Comparison of ENCODE assay signal across 18 cellular contexts in genomic region chr4:37243061-37243460, GRCh38. TPM values are rescaled to one million over a fixed set of nuclear protein-coding genes. Genes with fewer than 3 reads are reported as not detected.
A peak's percentile ranks its signal among the peaks of the same experiment; 100 is the strongest.
DNase-seq lines count a peak whose midpoint lies in the region; ATAC-seq, FAIRE-seq and TF ChIP-seq lines count a peak whose summit lies in the region.
"Had no signal": no experiment of that assay in that cellular context is flagged by ENCODE, and none has a peak within 500 bp of the region (broad histone marks: within the 10 kb centered on the region; RNA-seq: fewer than 3 reads in every experiment).

No MANE protein-coding gene starts in this region.

- no TSS peak for BruUV-seq in Calu3 (replicated peaks; lab: Mats Ljungman, UMichigan)
- no TSS peak for BruUV-seq in HCT116 (replicated peaks; lab: Mats Ljungman, UMichigan)
- BruUV-seq in K562 (replicated peaks; lab: Mats Ljungman, UMichigan): no TSS peak

- H3K4me3 ChIP-seq in HCT116 (replicated peaks in 1 of 2; ENCODE audit: low read depth in 1 of 2, low read length in 2 of 2) (no peak overlapping the region), K562 (no peak overlapping the region), mesendoderm (ENCODE audit: low read length) (no peak overlapping the region), lower lobe of right lung (no peak overlapping the region), mesenchymal stem cell (ENCODE audit: insufficient read depth in 1 of 2, low read depth in 1 of 2, low read length in 2 of 2) (no peak overlapping the region)
- H3K4me3 ChIP-seq: adrenal gland, esophagus squamous epithelium, SK-N-MC had no signal

- H2BK120ac ChIP-seq in mesendoderm (ENCODE audit: low read depth, low read length) (no peak overlapping the region), mesenchymal stem cell (ENCODE audit: low read depth, low read length) (no peak overlapping the region)

- H3K36me3 Mint-ChIP-seq in Calu3 (ENCODE audit: insufficient read depth, unreplicated experiment): peaks cover 23% of the 10 kb centered on the region
- H3K36me3 Mint-ChIP-seq in activated T-cell treated with anti-CD3 and anti-CD28 coated beads, Interleukin-2, amount 50 U/mL, for 24 hours (ENCODE audit: low read depth): no peaks in the 10 kb centered on the region
- H3K36me3 Mint-ChIP-seq: stimulated activated naive B cell treated with anti-CD40 and anti-IgM and Interleukin-4, amounts not matched to agents 10 μg/mL and 1 μg/mL and 100 μg/mL, for 72 hours had no signal

- H3K14ac ChIP-seq in mesenchymal stem cell (ENCODE audit: low read length in 2 of 2): no peak overlapping the region

- H3K4ac ChIP-seq in mesendoderm (ENCODE audit: low read depth, low read length) (no peak overlapping the region), mesenchymal stem cell (ENCODE audit: low read depth in 1 of 2, low read length in 2 of 2) (no peak overlapping the region)

- TF ChIP-seq CTCF in Calu3 (IDR thresholded peaks at IDR 0.05; ENCODE audit: unreplicated experiment) (no peak), HCT116 (IDR thresholded peaks at IDR 0.05 in 2 of 3, conservative IDR thresholded peaks at IDR 0.05 in 1 of 3; ENCODE audit: borderline replicate concordance in 1 of 3, insufficient read depth in 1 of 3, low read depth in 2 of 3, low read length in 2 of 3) (peak in 2 of 3 experiments; percentile 15 to 34; a peak in 3 of 6 replicates), K562 (IDR thresholded peaks at IDR 0.05 in 2 of 3, conservative IDR thresholded peaks at IDR 0.05 in 1 of 3; ENCODE audit: insufficient read depth in 2 of 3, low read depth in 1 of 3, low read length in 3 of 3) (no peak), lower lobe of right lung (IDR thresholded peaks at IDR 0.05) (no peak)

- H3K79me1 ChIP-seq in mesendoderm (ENCODE audit: low read length) (no peaks in the 10 kb centered on the region), mesenchymal stem cell (replicated peaks; ENCODE audit: low read length, poor library complexity, severe bottlenecking) (no peaks in the 10 kb centered on the region)

- no peaks in the 10 kb centered on the region for H4K20me1 ChIP-seq in HCT116 (ENCODE audit: insufficient read depth)
- H4K20me1 ChIP-seq in K562 (replicated peaks; ENCODE audit: control insufficient read depth, insufficient read depth, low read length): no peaks in the 10 kb centered on the region

- no peak for FAIRE-seq in K562 (lab: Jason Lieb, UNC)
- FAIRE-seq: GM18507 had no signal

- H4K5ac ChIP-seq in mesendoderm (ENCODE audit: low read length): no peak overlapping the region

- TF ChIP-seq RAD21 in HCT116 (IDR thresholded peaks at IDR 0.05; ENCODE audit: low read depth) (peak; percentile 20; the same call in 1 of the 2 replicates), K562 (CRISPR knock-in tag; conservative IDR thresholded peaks at IDR 0.05 in 1 of 2, IDR thresholded peaks at IDR 0.05 in 1 of 2) (0 out of 4 replicates have a peak, but pooled peaks of 1 of the 2 experiments have one; percentile 10)

- POLR2A ChIA-PET in HCT116 (lab: Charles Lee): no interaction called here
- POLR2A ChIA-PET in K562 (lab: Yijun Ruan, JAX): no interaction called here

- H3K4me3 Mint-ChIP-seq in Calu3 (ENCODE audit: low read depth, unreplicated experiment): no peak overlapping the region
- H3K4me3 Mint-ChIP-seq in activated T-cell treated with anti-CD3 and anti-CD28 coated beads, Interleukin-2, amount 50 U/mL, for 24 hours: no peak overlapping the region
- H3K4me3 Mint-ChIP-seq: activated B cell treated with CpG ODN at 0.5 μM for 24 hours; activated T-cell treated with anti-CD3 and anti-CD28 coated beads, Interleukin-2, amount 50 U/mL, for 72 hours; stimulated activated naive B cell treated with anti-CD40 and anti-IgM and Interleukin-4, amounts not matched to agents 10 μg/mL and 1 μg/mL and 100 μg/mL, for 72 hours had no signal

- H3K18ac ChIP-seq in mesendoderm (ENCODE audit: low read length) (no peak overlapping the region), mesenchymal stem cell (ENCODE audit: low read depth in 1 of 2, low read length in 2 of 2) (no peak overlapping the region)

- no peak overlapping the region for H2BK15ac ChIP-seq in mesendoderm (replicated peaks; ENCODE audit: low read depth)
- no peak overlapping the region for H2BK15ac ChIP-seq in mesenchymal stem cell (ENCODE audit: low read depth, poor library complexity, severe bottlenecking)

- intact Hi-C loops in Calu3 (cut with micrococcal nuclease; ENCODE audit: unreplicated experiment) (loop anchor here (5.0 to 10.0 kb wide), 2 partner anchors 79 to 828 kb away; no protein-coding TSS in a partner anchor), HCT116 (cut with micrococcal nuclease) (no loop called here), K562 (cut with micrococcal nuclease) (no loop called here), lower lobe of right lung (cut with DNase I) (no loop called here)

- H4K8ac ChIP-seq in mesendoderm (ENCODE audit: low read depth, low read length) (no peak overlapping the region), mesenchymal stem cell (ENCODE audit: low read length) (no peak overlapping the region)

- no peak overlapping the region for H2BK12ac ChIP-seq in mesenchymal stem cell (ENCODE audit: low read length in 2 of 2)

- 0% methylated on average over 5 of the region's 5 CpGs for WGBS in K562 (ENCODE audit: insufficient coverage, low coverage, missing lambda C conversion rate)
- no CpG with 5 or more reads among the region's 5 CpGs for WGBS in mesendoderm (ENCODE audit: extremely low coverage, insufficient coverage, low lambda C conversion rate)
- 73% methylated on average over 4 of the region's 5 CpGs for WGBS in mesenchymal stem cell

- no peaks in the 10 kb centered on the region for H3K9me2 ChIP-seq in HCT116 (ENCODE audit: insufficient read depth)

- in situ Hi-C loops in K562 (cut with MboI): no loop called here

- peak; percentile 34; the same call in 1 of the 2 replicates for ATAC-seq in HCT116
- ATAC-seq in K562: peak; percentile 42; the same call in 1 of the 3 replicates
- no peak for ATAC-seq in lower lobe of right lung
- ATAC-seq in GM18873 (IDR thresholded peaks at IDR 0.05; ENCODE audit: low FRiP score, unreplicated experiment): no peak
- ATAC-seq: activated T-cell treated with anti-CD3 and anti-CD28 coated beads, Interleukin-2, amount 50 U/mL, for 72 hours; stimulated activated naive B cell treated with anti-CD40 and anti-IgM and Interleukin-4, amounts not matched to agents 10 μg/mL and 1 μg/mL and 100 μg/mL, for 72 hours had no signal

- peak; percentile 2 for DNase-seq in Calu3
- no peak for DNase-seq in HCT116 (ENCODE audit: low read depth, low spot score)
- no peak for DNase-seq in K562 (ENCODE audit: extremely low read depth in 1 of 4, low spot score in 3 of 4)
- DNase-seq in mesendoderm: peak; percentile 67
- no peak for DNase-seq in activated T-cell treated with anti-CD3 and anti-CD28 coated beads, Interleukin-2, amount 50 U/mL, for 24 hours
- no peak for DNase-seq in lower lobe of right lung
- no peak for DNase-seq in mesenchymal stem cell
- DNase-seq: activated B cell treated with CpG ODN at 0.5 μM for 24 hours; activated T-cell treated with anti-CD3 and anti-CD28 coated beads, Interleukin-2, amount 50 U/mL, for 72 hours; adrenal gland; esophagus squamous epithelium; NCI-H82; stimulated activated CD4-positive, alpha-beta T cell treated with anti-CD3 and anti-CD28 coated beads, Interleukin-4, amount 100 ng/mL, for 24 hours; stimulated activated naive B cell treated with anti-CD40 and anti-IgM and Interleukin-4, amounts not matched to agents 10 μg/mL and 1 μg/mL and 100 μg/mL, for 72 hours had no signal

- H3K9me3 ChIP-seq in HCT116 (ENCODE audit: control insufficient read depth in 1 of 2, insufficient read depth in 1 of 2, low read depth in 1 of 2, low read length in 2 of 2) (no peaks in the 10 kb centered on the region), K562 (replicated peaks; ENCODE audit: control insufficient read depth, insufficient read depth, low read depth, low read length) (no peaks in the 10 kb centered on the region), lower lobe of right lung (no peaks in the 10 kb centered on the region), mesenchymal stem cell (ENCODE audit: control insufficient read depth, low read length) (no peaks in the 10 kb centered on the region)
- H3K9me3 ChIP-seq: adrenal gland, esophagus squamous epithelium had no signal

- no peak overlapping the region for H4K91ac ChIP-seq in mesenchymal stem cell (ENCODE audit: low read length)

- H3K27ac Mint-ChIP-seq in Calu3 (ENCODE audit: unreplicated experiment): no peak overlapping the region
- H3K27ac Mint-ChIP-seq in activated T-cell treated with anti-CD3 and anti-CD28 coated beads, Interleukin-2, amount 50 U/mL, for 24 hours: no peak overlapping the region
- H3K27ac Mint-ChIP-seq: activated B cell treated with CpG ODN at 0.5 μM for 24 hours; activated T-cell treated with anti-CD3 and anti-CD28 coated beads, Interleukin-2, amount 50 U/mL, for 72 hours; stimulated activated naive B cell treated with anti-CD40 and anti-IgM and Interleukin-4, amounts not matched to agents 10 μg/mL and 1 μg/mL and 100 μg/mL, for 72 hours had no signal

- CTCF ChIA-PET in Calu3 (lab: Charles Lee): interaction anchor here (1.9 to 2.7 kb wide), 2 partner anchors 79 to 138 kb away, joined by 5 to 9 read pairs; no protein-coding TSS in a partner anchor
- CTCF ChIA-PET in HCT116 (lab: Charles Lee): no interaction called here
- CTCF ChIA-PET in K562 (lab: Yijun Ruan, JAX; ENCODE audit: low intra/inter-chr PET ratio): no interaction called here

- no peak overlapping the region for H3K27ac ChIP-seq in HCT116 (ENCODE audit: low read depth, low read length)
- no peak overlapping the region for H3K27ac ChIP-seq in K562 (ENCODE audit: extremely low read depth, low read depth, low read length)
- no peak overlapping the region for H3K27ac ChIP-seq in mesendoderm (ENCODE audit: low read depth, low read length)
- H3K27ac ChIP-seq in lower lobe of right lung: no peak overlapping the region
- H3K27ac ChIP-seq in mesenchymal stem cell (ENCODE audit: low read length, poor library complexity, severe bottlenecking): no peak overlapping the region
- H3K27ac ChIP-seq: adrenal gland, esophagus squamous epithelium, SK-N-MC had no signal

- H3K9ac ChIP-seq in HCT116 (ENCODE audit: low read length): no peak overlapping the region
- no peak overlapping the region for H3K9ac ChIP-seq in K562 (ENCODE audit: insufficient read depth in 1 of 2, low read depth in 2 of 2, low read length in 2 of 2)
- H3K9ac ChIP-seq in mesendoderm (ENCODE audit: low read length): no peak overlapping the region
- H3K9ac ChIP-seq in mesenchymal stem cell (ENCODE audit: low read length): no peak overlapping the region

- H3K36me3 ChIP-seq in HCT116 (ENCODE audit: control insufficient read depth in 1 of 2, insufficient read depth in 2 of 2, low read length in 2 of 2): no peaks in the 10 kb centered on the region
- no peaks in the 10 kb centered on the region for H3K36me3 ChIP-seq in K562 (ENCODE audit: control insufficient read depth, insufficient read depth, low read length)
- no peaks in the 10 kb centered on the region for H3K36me3 ChIP-seq in mesendoderm (ENCODE audit: control insufficient read depth, insufficient read depth, low read length)
- no peaks in the 10 kb centered on the region for H3K36me3 ChIP-seq in lower lobe of right lung
- no peaks in the 10 kb centered on the region for H3K36me3 ChIP-seq in mesenchymal stem cell (ENCODE audit: control insufficient read depth in 1 of 2, insufficient read depth in 2 of 2, low read depth in 1 of 2, low read length in 2 of 2)
- H3K36me3 ChIP-seq: adrenal gland, esophagus squamous epithelium had no signal

- H2AK5ac ChIP-seq in mesendoderm (ENCODE audit: low read length) (no peak overlapping the region), mesenchymal stem cell (ENCODE audit: low read length, severe bottlenecking) (no peak overlapping the region)

- H3K4me1 ChIP-seq in HCT116 (ENCODE audit: control insufficient read depth in 1 of 2, insufficient read depth in 2 of 2, low read length in 2 of 2): no peaks in the 10 kb centered on the region
- peaks cover 0 to 6% of the 10 kb centered on the region in 2 experiments; a peak in 1 of 5 replicates for H3K4me1 ChIP-seq in K562 (replicated peaks in 1 of 2; ENCODE audit: control insufficient read depth in 2 of 2, insufficient read depth in 2 of 2, low read length in 2 of 2)
- H3K4me1 ChIP-seq in mesendoderm (ENCODE audit: control insufficient read depth, low read depth, low read length): peaks cover 4% of the 10 kb centered on the region
- H3K4me1 ChIP-seq in lower lobe of right lung: peaks cover 17% of the 10 kb centered on the region
- peaks cover 12% of the 10 kb centered on the region for H3K4me1 ChIP-seq in mesenchymal stem cell (ENCODE audit: control insufficient read depth, insufficient read depth, low read depth, low read length)
- H3K4me1 ChIP-seq: adrenal gland had no signal

- RAD21 ChIA-PET in HCT116 (lab: Charles Lee; ENCODE audit: low non-redundant PET in 1 of 2, low total read pairs in 2 of 2, uncharacterized antibody in 2 of 2, unreplicated experiment in 2 of 2): no interaction called here

- no peaks in the 10 kb centered on the region for H3K27me3 Mint-ChIP-seq in Calu3 (ENCODE audit: unreplicated experiment)
- peaks cover 66% of the 10 kb centered on the region for H3K27me3 Mint-ChIP-seq in activated T-cell treated with anti-CD3 and anti-CD28 coated beads, Interleukin-2, amount 50 U/mL, for 24 hours

- H3K79me2 ChIP-seq in HCT116 (ENCODE audit: insufficient read depth, low read length) (no peaks in the 10 kb centered on the region), K562 (ENCODE audit: control insufficient read depth, insufficient read depth, low read length) (no peaks in the 10 kb centered on the region), mesendoderm (ENCODE audit: control insufficient read depth, insufficient read depth, low read length) (no peaks in the 10 kb centered on the region)

- H3K4me2 ChIP-seq in HCT116 (ENCODE audit: low read length): no peak overlapping the region
- no peak overlapping the region for H3K4me2 ChIP-seq in K562 (ENCODE audit: insufficient read depth, low read length)
- no peak overlapping the region for H3K4me2 ChIP-seq in mesendoderm (ENCODE audit: low read length)
- no peak overlapping the region for H3K4me2 ChIP-seq in mesenchymal stem cell (ENCODE audit: low read length, poor library complexity, severe bottlenecking)

- TF ChIP-seq POLR2A in HCT116 (IDR thresholded peaks at IDR 0.05; ENCODE audit: borderline replicate concordance, extremely low read depth, insufficient read depth, insufficient read length): no peak
- no peak for TF ChIP-seq POLR2A in K562 (conservative IDR thresholded peaks at IDR 0.05)

- 0 out of 2 replicates have a peak, but pooled peaks cover 3% of the 10 kb centered on the region for H3K27me3 ChIP-seq in HCT116 (ENCODE audit: insufficient read depth, low read length)
- no peaks in the 10 kb centered on the region; a peak in 1 of 5 replicates for H3K27me3 ChIP-seq in K562 (ENCODE audit: control insufficient read depth in 2 of 2, insufficient read depth in 2 of 2, low read length in 2 of 2)
- H3K27me3 ChIP-seq in mesendoderm (ENCODE audit: insufficient read depth, low read length, poor library complexity): peaks cover 22% of the 10 kb centered on the region
- peaks cover 53% of the 10 kb centered on the region for H3K27me3 ChIP-seq in lower lobe of right lung (ENCODE audit: low read depth)
- H3K27me3 ChIP-seq in mesenchymal stem cell (ENCODE audit: control insufficient read depth in 1 of 2, insufficient read depth in 1 of 2, low read length in 2 of 2): peaks cover 30 to 43% of the 10 kb centered on the region in 2 experiments

- no peak overlapping the region for H3K56ac ChIP-seq in mesendoderm (ENCODE audit: low read length)

- H3K9me3 Mint-ChIP-seq in Calu3 (ENCODE audit: low read depth, unreplicated experiment): no peaks in the 10 kb centered on the region
- H3K9me3 Mint-ChIP-seq in activated T-cell treated with anti-CD3 and anti-CD28 coated beads, Interleukin-2, amount 50 U/mL, for 24 hours: no peaks in the 10 kb centered on the region
- H3K9me3 Mint-ChIP-seq: activated B cell treated with CpG ODN at 0.5 μM for 24 hours; activated T-cell treated with anti-CD3 and anti-CD28 coated beads, Interleukin-2, amount 50 U/mL, for 72 hours; stimulated activated naive B cell treated with anti-CD40 and anti-IgM and Interleukin-4, amounts not matched to agents 10 μg/mL and 1 μg/mL and 100 μg/mL, for 72 hours had no signal

- no peak for TF ChIP-seq EP300 in K562 (IDR thresholded peaks at IDR 0.05; ENCODE audit: low read length)

- no peak overlapping the region for H3K23ac ChIP-seq in mesendoderm (ENCODE audit: low read length)
- no peak overlapping the region for H3K23ac ChIP-seq in mesenchymal stem cell (ENCODE audit: low read length in 2 of 2)

- H2BK5ac ChIP-seq in mesendoderm (ENCODE audit: low read length) (no peak overlapping the region), mesenchymal stem cell (ENCODE audit: low read depth, low read length, poor library complexity, severe bottlenecking) (no peak overlapping the region)

- H3K9me1 ChIP-seq in K562 (ENCODE audit: control insufficient read depth, insufficient read depth, low read length): no peaks in the 10 kb centered on the region

- H3K4me1 Mint-ChIP-seq in Calu3 (ENCODE audit: low read depth, unreplicated experiment): peaks cover 8% of the 10 kb centered on the region
- H3K4me1 Mint-ChIP-seq in activated T-cell treated with anti-CD3 and anti-CD28 coated beads, Interleukin-2, amount 50 U/mL, for 24 hours (ENCODE audit: low read depth): peaks cover 4% of the 10 kb centered on the region
- H3K4me1 Mint-ChIP-seq: activated B cell treated with CpG ODN at 0.5 μM for 24 hours had no signal

- H2AFZ ChIP-seq in HCT116 (ENCODE audit: low read depth, low read length, poor library complexity, severe bottlenecking) (no peak overlapping the region), K562 (ENCODE audit: low read depth, low read length) (no peak overlapping the region), mesenchymal stem cell (ENCODE audit: low read depth, low read length) (no peak overlapping the region)

RNA-seq across cellular contexts. Expression of gene NWD2, which starts 1.5 kb away (rescaled TPM):
- total RNA-seq in Calu3 (2022): 1.4 TPM in 2 replicates
- total RNA-seq in HCT116 (2021; ENCODE audit: unreplicated experiment): not detected
- under 0.01 TPM in 1 of 2 replicates, not detected in the other for polyA plus RNA-seq in HCT116 (2012)
- not detected in 2 replicates for total RNA-seq in K562 (2011; cell fraction: chromatin; rRNA removed; ENCODE audit: low replicate concordance)
- total RNA-seq in K562 (2011; cell fraction: nucleolus; rRNA removed): not detected in 2 replicates
- total RNA-seq in K562 (2011; cell fraction: nucleoplasm; rRNA removed): not detected in 2 replicates
- not detected in 2 replicates for total RNA-seq in K562 (2014; rRNA removed)
- total RNA-seq in K562 (2014; rRNA removed; fragmentation: Illumina TruSeq; extraction: Trizol): not detected in 2 replicates
- not detected in 2 replicates for total RNA-seq in K562 (2015; rRNA removed; fragmentation: Illumina TruSeq; extraction: Trizol)
- total RNA-seq in K562 (2021): not detected in 2 replicates
- polyA plus RNA-seq in K562 (2011; rRNA removed): not detected in 2 replicates
- polyA plus RNA-seq in K562 (2011; cell fraction: cytosol; rRNA removed): not detected in 2 replicates
- polyA plus RNA-seq in K562 (2011; cell fraction: nucleus; rRNA removed): not detected in 2 replicates
- not detected in 2 replicates for polyA plus RNA-seq in K562 (2012)
- polyA plus RNA-seq in K562 (2014; fragmentation: Illumina TruSeq; extraction: Trizol): not detected in 2 replicates
- not detected for polyA plus RNA-seq in K562 (2014; fragmentation: Nextera tagmentation; extraction: Ambion mirVana)
- polyA plus RNA-seq in K562 (2014; rRNA removed): not detected in 2 replicates
- polyA minus RNA-seq in K562 (2011; rRNA and poly(A)+ RNA removed): not detected in 2 replicates
- not detected in 2 replicates for polyA minus RNA-seq in K562 (2011; cell fraction: cytosol; rRNA and poly(A)+ RNA removed)
- not detected in 2 replicates for polyA minus RNA-seq in K562 (2011; cell fraction: nucleus; rRNA and poly(A)+ RNA removed)
- polyA plus RNA-seq in mesendoderm (2013, experiment 1 of 2): 0.41 TPM
- polyA plus RNA-seq in mesendoderm (2013, experiment 2 of 2): 0.36 TPM
- not detected for total RNA-seq in lower lobe of right lung
- under 0.01 TPM for polyA plus RNA-seq in mesenchymal stem cell (2013, experiment 1 of 2)
- polyA plus RNA-seq in mesenchymal stem cell (2013, experiment 2 of 2): not detected
- total RNA-seq: activated B cell treated with CpG ODN at 0.5 μM for 24 hours; activated T-cell treated with anti-CD3 and anti-CD28 coated beads, Interleukin-2, amount 50 U/mL, for 72 hours; renal cortical epithelial cell had no signal

Comparison
In these comparisons a context has a peak if more than half of its experiments do, and no peak if none do; other contexts are left out.
1. DNase-seq: peak in Calu3 (single experiment) and mesendoderm (single experiment); none in HCT116 (single experiment), K562 (0 of 4), activated T-cell treated with anti-CD3 and anti-CD28 coated beads, Interleukin-2, amount 50 U/mL, for 24 hours (single experiment), lower lobe of right lung (single experiment) and mesenchymal stem cell (single experiment).
2. CTCF ChIP-seq: peak in HCT116 (2 of 3); none in Calu3 (single experiment), K562 (0 of 3) and lower lobe of right lung (single experiment).
3. ATAC-seq: peak in HCT116 (single experiment) and K562 (single experiment); none in lower lobe of right lung (0 of 2) and GM18873 (single experiment).